1 cellular context compared by ENCODE assay signal in genomic region chr1:25748531-25749205, GRCh38.
TF ChIP-seq lines count a peak whose summit lies in the region.

No MANE protein-coding gene starts in this region.

TF ChIP-seq in HepG2, 621 proteins besides CTCF, POLR2A, EP300 and RAD21:
- no peak for TF ChIP-seq ZNF18 (CRISPR knock-in tag; IDR thresholded peaks at IDR 0.05; ENCODE audit: insufficient replicate concordance)
- TF ChIP-seq CSRNP2 (CRISPR knock-in tag; conservative IDR thresholded peaks at IDR 0.05; ENCODE audit: low read depth), result no peak
- no peak for TF ChIP-seq FOXM1 (CRISPR knock-in tag; IDR thresholded peaks at IDR 0.05)
- no peak for TF ChIP-seq HNRNPK (IDR thresholded peaks at IDR 0.05; ENCODE audit: low read depth, low read length, poor library complexity, severe bottlenecking)
- TF ChIP-seq MIER3 (CRISPR knock-in tag; IDR thresholded peaks at IDR 0.05; ENCODE audit: borderline replicate concordance), result no peak
- no peak for TF ChIP-seq HNF1A (IDR thresholded peaks at IDR 0.05; ENCODE audit: low read depth)
- TF ChIP-seq HNF1A (CRISPR knock-in tag; IDR thresholded peaks at IDR 0.05; ENCODE audit: borderline replicate concordance), result no peak
- no peak for TF ChIP-seq MXD1 (CRISPR knock-in tag; IDR thresholded peaks at IDR 0.05)
- no peak for TF ChIP-seq BATF2 (CRISPR knock-in tag; IDR thresholded peaks at IDR 0.05)
- no peak for TF ChIP-seq ATF3 (CRISPR knock-in tag; IDR thresholded peaks at IDR 0.05)
